1 cellular context compared by ENCODE assay signal in genomic region chr2:216670266-216671080, GRCh38.
TF ChIP-seq lines count a peak whose summit lies in the region.

No MANE protein-coding gene starts in this region.

TF ChIP-seq in H1, 55 proteins besides CTCF, POLR2A, EP300 and RAD21:
- TF ChIP-seq ASH2L (IDR thresholded peaks at IDR 0.05; ENCODE audit: low read length) = no peak
- TF ChIP-seq KDM5A (IDR thresholded peaks at IDR 0.05; ENCODE audit: low read length) = no peak
- TF ChIP-seq BCL11A (IDR thresholded peaks at IDR 0.05; ENCODE audit: low read depth in 2 of 2, low read length in 2 of 2) = no peak
- TF ChIP-seq CHD2 (IDR thresholded peaks at IDR 0.05; ENCODE audit: low read length) = no peak
- no peak for TF ChIP-seq EGR1 (IDR thresholded peaks at IDR 0.05; ENCODE audit: borderline replicate concordance, low read depth, low read length)
